14 cellular contexts compared by ENCODE assay signal in genomic region chr2:81528852-81529480, GRCh38.
DNase-seq lines count a peak whose midpoint lies in the region; ATAC-seq and TF ChIP-seq lines count a peak whose summit lies in the region.
"Had no signal": no experiment of that assay in that cellular context is flagged by ENCODE, and none has a peak within 500 bp of the region (broad histone marks: within the 10 kb centered on the region; RNA-seq: fewer than 3 reads in every experiment).

No MANE protein-coding gene starts in this region.

- no peaks in the 10 kb centered on the region for H3K36me3 ChIP-seq in transverse colon
- H3K36me3 ChIP-seq in body of pancreas (replicated peaks in 1 of 2; ENCODE audit: insufficient read depth in 1 of 2, low read depth in 2 of 2) = no peaks in the 10 kb centered on the region
- H3K36me3 ChIP-seq: neural progenitor cell had no signal

- DNase-seq in transverse colon (no peak), NCI-H524 treated with DMSO at 0.1 percent for 48 hours (lab: John Stamatoyannopoulos, UW) (no peak), foreskin keratinocyte (no peak), body of pancreas (no peak)
- DNase-seq: activated CD4-positive, alpha-beta memory T cell treated with anti-CD3 and anti-CD28 coated beads, Interleukin-2, amount 10 ng/mL, durations not matched to agents 7 days and 5 days; activated T-cell treated with anti-CD3 and anti-CD28 coated beads, Interleukin-2, amount 50 U/mL, for 4 hours; COR-L47; NCI-H1694 treated with DMSO at 0.1 percent for 48 hours; T-helper 1 cell had no signal

- H3K4me3 ChIP-seq in transverse colon = no peak overlapping the region
- no peak overlapping the region for H3K4me3 ChIP-seq in body of pancreas
- H3K4me3 ChIP-seq: neural progenitor cell had no signal

- no peak for TF ChIP-seq EP300 in transverse colon (IDR thresholded peaks at IDR 0.05; ENCODE audit: low read depth)

- intact Hi-C loops in transverse colon (cut with DNase I; ENCODE audit: low total_unique reads) (no loop called here), body of pancreas (cut with DNase I) (no loop called here)

- in situ Hi-C loops in transverse colon (cut with MboI; ENCODE audit: low pct_ligation_motif_present in 1 of 4, low pct_unique_long_range_greater_than_20kb in 1 of 4, low sequenced_read_pairs in 3 of 4) = no loop called here

- WGBS in transverse colon (ENCODE audit: low coverage in 1 of 2), 2 donors = 73 to 79% methylated on average over 3 of the region's 3 CpGs
- 50 to 60% methylated on average over 3 of the region's 3 CpGs for WGBS in body of pancreas, 2 donors

- H3K27ac ChIP-seq in transverse colon (no peak overlapping the region), foreskin keratinocyte (no peak overlapping the region), body of pancreas (no peak overlapping the region)
- H3K27ac ChIP-seq: neural progenitor cell had no signal

- no peaks in the 10 kb centered on the region for H3K27me3 ChIP-seq in transverse colon
- H3K27me3 ChIP-seq in foreskin keratinocyte = no peaks in the 10 kb centered on the region
- no peaks in the 10 kb centered on the region for H3K27me3 ChIP-seq in body of pancreas
- H3K27me3 ChIP-seq: neural progenitor cell had no signal

- H3K9me3 ChIP-seq in transverse colon (no peaks in the 10 kb centered on the region), body of pancreas (no peaks in the 10 kb centered on the region)

- ATAC-seq in GM18873 (IDR thresholded peaks at IDR 0.05; ENCODE audit: low FRiP score, unreplicated experiment) (peak; percentile 68), GM21423 (IDR thresholded peaks at IDR 0.05; ENCODE audit: unreplicated experiment) (peak; percentile 94), HG02852 (IDR thresholded peaks at IDR 0.05; ENCODE audit: unreplicated experiment) (peak; percentile 58), HG03457 (IDR thresholded peaks at IDR 0.05; ENCODE audit: unreplicated experiment) (peak; percentile 89), foreskin keratinocyte (no peak), body of pancreas (no peak)
- ATAC-seq: activated T-cell treated with anti-CD3 and anti-CD28 coated beads, Interleukin-2, amount 50 U/mL, for 4 hours had no signal

- no peaks in the 10 kb centered on the region for H3K4me1 ChIP-seq in transverse colon
- H3K4me1 ChIP-seq in foreskin keratinocyte = no peaks in the 10 kb centered on the region
- H3K4me1 ChIP-seq in body of pancreas = no peaks in the 10 kb centered on the region
- H3K4me1 ChIP-seq: neural progenitor cell had no signal

- TF ChIP-seq POLR2A in transverse colon (IDR thresholded peaks at IDR 0.05) = no peak
- TF ChIP-seq POLR2A in body of pancreas (IDR thresholded peaks at IDR 0.05) = no peak

- TF ChIP-seq CTCF in transverse colon (IDR thresholded peaks at IDR 0.05) (no peak), foreskin keratinocyte (conservative IDR thresholded peaks at IDR 0.05) (no peak), body of pancreas (IDR thresholded peaks at IDR 0.05) (no peak)

Comparison
In these comparisons a context has a peak if more than half of its experiments do, and no peak if none do; other contexts are left out.
1. ATAC-seq: peak in GM18873 (single experiment), GM21423 (single experiment), HG02852 (single experiment) and HG03457 (single experiment); none in foreskin keratinocyte (single experiment) and body of pancreas (single experiment).